9 cellular contexts compared by ENCODE assay signal in the genomic region with DNA sequence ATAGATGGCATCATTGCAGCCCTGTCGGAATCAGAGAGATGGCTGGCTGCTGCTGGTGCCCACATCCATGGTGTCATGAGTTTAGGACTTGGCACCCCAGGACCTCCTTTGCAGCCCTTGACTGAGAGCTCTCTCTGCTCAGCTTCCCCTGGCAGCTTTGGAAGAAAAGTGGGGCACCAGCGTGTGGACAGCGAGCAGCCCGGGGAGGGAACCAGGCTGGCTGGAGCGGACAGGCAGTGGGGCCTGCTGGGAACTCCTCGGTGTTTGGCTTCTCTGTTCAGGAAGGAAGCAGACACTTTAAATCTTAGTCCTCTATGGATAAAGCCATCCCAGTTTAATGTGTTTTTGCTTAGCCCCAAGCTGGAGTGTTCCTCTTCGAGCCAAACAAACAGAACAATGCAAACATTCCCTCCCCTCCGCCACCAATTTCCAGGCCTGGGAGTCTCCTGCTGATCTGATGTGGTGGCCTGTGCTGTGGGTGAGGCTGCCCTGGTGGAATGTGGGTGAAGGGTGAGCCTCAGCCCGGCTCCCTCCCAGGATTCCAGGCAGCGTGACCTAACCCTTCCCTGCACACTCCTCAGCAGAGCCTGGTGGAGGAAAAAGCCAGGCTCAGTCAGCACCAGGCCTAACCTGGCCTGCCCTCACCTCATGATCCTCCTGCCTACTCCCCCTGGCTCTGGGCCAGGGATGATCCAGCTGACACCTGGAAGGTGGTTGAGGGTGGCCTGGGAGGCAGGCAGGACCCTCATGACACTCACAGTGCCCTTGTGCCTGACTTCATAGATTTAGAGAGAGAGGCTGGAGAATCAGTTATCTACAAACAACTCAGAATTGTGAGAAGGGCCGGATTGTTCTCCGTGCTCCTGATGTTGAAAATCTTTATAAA. TPM values are rescaled to one million over a fixed set of nuclear protein-coding genes. Genes with fewer than 3 reads are reported as not detected.
DNase-seq lines count a peak whose midpoint lies in the region; ATAC-seq and TF ChIP-seq lines count a peak whose summit lies in the region.
"Had no signal": no experiment of that assay in that cellular context is flagged by ENCODE, and none has a peak within 500 bp of the region (broad histone marks: within the 10 kb centered on the region; RNA-seq: fewer than 3 reads in every experiment).

No MANE protein-coding gene starts in this region.

- ATAC-seq in heart right ventricle = peak; percentile 87 to 99 (median 96)
- peak; percentile 32 to 42 for ATAC-seq in gastrocnemius medialis
- no peak for ATAC-seq in HG03196 (IDR thresholded peaks at IDR 0.05; ENCODE audit: unreplicated experiment)
- ATAC-seq in HG02798 (IDR thresholded peaks at IDR 0.05; ENCODE audit: poor library complexity, unreplicated experiment) = no peak

- H3K27me3 Mint-ChIP-seq in endodermal cell (ENCODE audit: insufficient read depth) = peaks cover 5% of the 10 kb centered on the region
- H3K27me3 Mint-ChIP-seq: IgD-negative memory B cell had no signal

- TF ChIP-seq CTCF in heart right ventricle (IDR thresholded peaks at IDR 0.05) (no peak), gastrocnemius medialis (IDR thresholded peaks at IDR 0.05 in 4 of 5, conservative IDR thresholded peaks at IDR 0.05 in 1 of 5) (no peak), endodermal cell (conservative IDR thresholded peaks at IDR 0.05) (no peak)

- H3K9ac ChIP-seq in endodermal cell (ENCODE audit: extremely low read depth, low read length, poor library complexity, severe bottlenecking) = no peak overlapping the region

- H3K27me3 ChIP-seq in heart right ventricle (no peaks in the 10 kb centered on the region), gastrocnemius medialis (no peaks in the 10 kb centered on the region), endodermal cell (ENCODE audit: control insufficient read depth, insufficient read depth, low read length, poor library complexity, severe bottlenecking) (no peaks in the 10 kb centered on the region)

- intact Hi-C loops in heart right ventricle (cut with DNase I) (no loop called here), gastrocnemius medialis (cut with DNase I; ENCODE audit: low total_unique reads) (no loop called here)

- no peaks in the 10 kb centered on the region for H3K36me3 Mint-ChIP-seq in endodermal cell (ENCODE audit: low read depth)
- H3K36me3 Mint-ChIP-seq: IgD-negative memory B cell had no signal

- peaks cover 3 to 33% (median 19%) of the 10 kb centered on the region in 9 donors for H3K4me1 ChIP-seq in heart right ventricle
- peaks cover 70 to 71% of the 10 kb centered on the region in 2 donors for H3K4me1 ChIP-seq in gastrocnemius medialis
- peaks cover 10% of the 10 kb centered on the region for H3K4me1 ChIP-seq in endodermal cell (ENCODE audit: control insufficient read depth, insufficient read depth, low read length)

- WGBS in heart right ventricle, 2 donors = 47 to 55% methylated on average over 12 of the region's 12 CpGs
- 87 to 94% methylated on average over 8 to 11 of the region's 12 CpGs for WGBS in endodermal cell (ENCODE audit: insufficient coverage in 1 of 2, insufficient read length in 1 of 2), 2 experiments

- H3K9me3 ChIP-seq in heart right ventricle (no peaks in the 10 kb centered on the region), gastrocnemius medialis (no peaks in the 10 kb centered on the region), endodermal cell (ENCODE audit: control insufficient read depth, low read length) (no peaks in the 10 kb centered on the region)

- DNase-seq in H4 (ENCODE audit: low spot score) (peak; percentile 87), T1000 (lab: John Stamatoyannopoulos, UW) (peak; percentile 46), heart right ventricle (peak; percentile 42 to 58), gastrocnemius medialis (peak; percentile 31 to 61), endodermal cell (no peak)
- DNase-seq in activated CD4-positive, alpha-beta T cell treated with anti-CD3 and anti-CD28 coated beads, Interleukin-2, amount 50 U/mL, for 48 hours = no peak

- H3K4me3 Mint-ChIP-seq in endodermal cell = no peak overlapping the region
- H3K4me3 Mint-ChIP-seq: IgD-negative memory B cell had no signal

- in situ Hi-C loops in gastrocnemius medialis (cut with MboI; ENCODE audit: low sequenced_read_pairs in 4 of 4) = no loop called here

- H3K4me1 Mint-ChIP-seq in endodermal cell = peaks cover 34% of the 10 kb centered on the region

- H3K27ac Mint-ChIP-seq in endodermal cell = no peak overlapping the region

- H3K27ac ChIP-seq in heart right ventricle (peak overlapping the region; percentile 73 to 91 (median 82)), gastrocnemius medialis (peak overlapping the region; percentile 83 to 93 (median 87)), endodermal cell (ENCODE audit: low read depth, low read length) (no peak overlapping the region)

- TF ChIP-seq POLR2A in gastrocnemius medialis (IDR thresholded peaks at IDR 0.05) = no peak

- no peaks in the 10 kb centered on the region for H3K9me3 Mint-ChIP-seq in endodermal cell

- H3K4me3 ChIP-seq in heart right ventricle = no peak overlapping the region
- no peak overlapping the region for H3K4me3 ChIP-seq in gastrocnemius medialis
- no peak overlapping the region for H3K4me3 ChIP-seq in endodermal cell (ENCODE audit: low read length)

- no peaks in the 10 kb centered on the region for H3K36me3 ChIP-seq in heart right ventricle
- no peaks in the 10 kb centered on the region for H3K36me3 ChIP-seq in gastrocnemius medialis
- no peaks in the 10 kb centered on the region for H3K36me3 ChIP-seq in endodermal cell (ENCODE audit: control insufficient read depth, insufficient read depth, low read length)

RNA-seq across cellular contexts. Expression of a gene that starts 21.6 kb away (rescaled TPM):
- not detected in 2 replicates for total RNA-seq in H4 (2014; rRNA removed; shearing (Covaris generic))
- total RNA-seq in heart right ventricle (1 to 10 TPM in 7 of 10 donors, under 1 TPM in 3; 0.18 to 3.5 (median 1.3) TPM), gastrocnemius medialis (1 to 10 TPM in 2 of 4 donors, under 1 TPM in 2; 0.81 to 2.8 (median 1.0) TPM), endodermal cell (under 1 TPM in 1 of 2 donors, not detected in 1; 0.24 TPM)
- under 1 TPM; 0.09 to 0.73 TPM for polyA plus RNA-seq in heart right ventricle
- polyA plus RNA-seq in endodermal cell (2013, experiment 1 of 2) = not detected
- polyA plus RNA-seq in endodermal cell (2013, experiment 2 of 2) = 0.04 TPM
- polyA plus RNA-seq: IgD-negative memory B cell had no signal

Comparison
In these comparisons a context has a peak if more than half of its experiments do, and no peak if none do; other contexts are left out.
1. DNase-seq: peak in H4 (single experiment), T1000 (single experiment), heart right ventricle (2 of 2) and gastrocnemius medialis (2 of 2); none in endodermal cell (single experiment) and activated CD4-positive, alpha-beta T cell treated with anti-CD3 and anti-CD28 coated beads, Interleukin-2, amount 50 U/mL, for 48 hours (0 of 2).
2. ATAC-seq: peak in heart right ventricle (8 of 8) and gastrocnemius medialis (2 of 2); none in HG03196 (single experiment) and HG02798 (single experiment).